Comparison of ENCODE assay signal across 10 cellular contexts in the genomic region with DNA sequence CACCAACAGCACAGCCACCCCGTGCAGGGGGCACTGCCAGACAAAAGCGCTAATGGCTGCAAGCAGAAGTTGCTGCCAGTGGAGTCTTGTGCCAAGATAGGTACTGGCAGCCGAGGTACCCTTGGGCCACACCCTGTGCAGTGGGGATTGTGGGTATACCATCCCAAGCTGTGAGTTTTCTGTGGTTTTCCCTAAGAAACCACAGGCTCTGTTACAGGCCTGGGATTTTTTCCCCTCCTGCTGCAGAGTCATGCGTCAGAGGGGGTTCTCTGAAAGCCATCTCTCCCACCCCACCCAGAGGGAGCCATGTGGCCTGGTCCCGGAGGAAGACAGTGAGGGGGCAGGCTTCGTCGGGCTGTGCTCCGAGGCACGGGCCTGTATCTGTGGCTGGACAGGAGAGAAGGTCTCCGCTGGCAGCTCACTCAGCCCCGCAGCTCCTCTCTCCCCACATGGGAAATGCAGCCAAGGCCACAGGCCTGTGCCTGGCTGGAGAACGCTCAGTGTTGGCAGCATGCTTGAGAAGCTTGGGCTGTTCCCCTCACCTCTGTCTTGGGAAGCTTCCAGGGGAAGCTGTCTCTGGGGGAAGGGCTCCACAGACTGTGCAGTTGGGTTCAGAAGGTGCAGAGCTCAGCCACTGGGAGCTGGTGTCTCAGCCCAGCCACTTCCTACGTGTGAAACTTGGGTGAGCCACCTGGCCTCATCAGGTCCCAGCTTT. TPM values are rescaled to one million over a fixed set of nuclear protein-coding genes. Genes with fewer than 3 reads are reported as not detected.
DNase-seq lines count a peak whose midpoint lies in the region; ATAC-seq and TF ChIP-seq lines count a peak whose summit lies in the region.
"Had no signal": no experiment of that assay in that cellular context is flagged by ENCODE, and none has a peak within 500 bp of the region (broad histone marks: within the 10 kb centered on the region; RNA-seq: fewer than 3 reads in every experiment).

No MANE protein-coding gene starts in this region.

- H3K9me3 ChIP-seq in left lung, result no peaks in the 10 kb centered on the region
- H3K9me3 ChIP-seq in transverse colon, result no peaks in the 10 kb centered on the region
- no peaks in the 10 kb centered on the region for H3K9me3 ChIP-seq in Peyer's patch
- H3K9me3 ChIP-seq: A549 had no signal

- TF ChIP-seq CTCF in astrocyte of the cerebellum (IDR thresholded peaks at IDR 0.05; ENCODE audit: low read depth, low read length, missing control alignments) (no peak), left lung (IDR thresholded peaks at IDR 0.05) (no peak), transverse colon (IDR thresholded peaks at IDR 0.05) (no peak), Peyer's patch (IDR thresholded peaks at IDR 0.05) (no peak)

- in situ Hi-C loops in astrocyte of the cerebellum (cut with HindIII; ENCODE audit: low sequenced_read_pairs), result loop anchor here (25.0 kb wide), 1 partner anchor 296 kb away; a partner anchor contains a TSS
- in situ Hi-C loops in transverse colon (cut with MboI; ENCODE audit: low pct_ligation_motif_present in 1 of 4, low pct_unique_long_range_greater_than_20kb in 1 of 4, low sequenced_read_pairs in 3 of 4), result no loop called here

- TF ChIP-seq EP300 in transverse colon (IDR thresholded peaks at IDR 0.05; ENCODE audit: low read depth), result no peak

- WGBS in transverse colon (ENCODE audit: low coverage in 1 of 2), 2 donors, result 45% methylated on average over 10 of the region's 13 CpGs; no CpG with 5 or more reads in 1 of the 2 donors

- peak; percentile 50 for ATAC-seq in left lung

- DNase-seq in NCI-H2171 treated with DMSO at 0.1 percent for 48 hours (lab: John Stamatoyannopoulos, UW), result peak; percentile 27
- no peak for DNase-seq in NCI-H2171 (lab: John Stamatoyannopoulos, UW)
- DNase-seq in astrocyte of the cerebellum (ENCODE audit: low read depth), result peak; percentile 87
- DNase-seq in left lung, result no peak
- no peak for DNase-seq in transverse colon
- DNase-seq in NCI-H69 (lab: John Stamatoyannopoulos, UW), result no peak
- no peak for DNase-seq in NCI-H2029 (lab: John Stamatoyannopoulos, UW)
- no peak for DNase-seq in Peyer's patch
- DNase-seq: T-helper 2 cell had no signal

- H3K4me3 ChIP-seq in astrocyte of the cerebellum (ENCODE audit: low read depth, low read length) (no peak overlapping the region), left lung (no peak overlapping the region), transverse colon (no peak overlapping the region), Peyer's patch (no peak overlapping the region)
- H3K4me3 ChIP-seq: A549 had no signal

- no peak overlapping the region for H3K27ac ChIP-seq in left lung
- H3K27ac ChIP-seq in transverse colon, result peak overlapping the region in 3 of 4 donors; percentile 17 to 57 (median 36)
- H3K27ac ChIP-seq in Peyer's patch, result no peak overlapping the region

- no peaks in the 10 kb centered on the region for H3K27me3 ChIP-seq in left lung
- H3K27me3 ChIP-seq in transverse colon, result no peaks in the 10 kb centered on the region
- H3K27me3 ChIP-seq in Peyer's patch, result no peaks in the 10 kb centered on the region

- intact Hi-C loops in left lung (cut with DNase I) (no loop called here), transverse colon (cut with DNase I; ENCODE audit: low total_unique reads) (no loop called here)

- no peak for TF ChIP-seq POLR2A in transverse colon (IDR thresholded peaks at IDR 0.05)
- no peak for TF ChIP-seq POLR2A in Peyer's patch (IDR thresholded peaks at IDR 0.05)

- H3K4me1 ChIP-seq in left lung, result peaks cover 0 to 8% of the 10 kb centered on the region in 2 donors
- peaks cover 0 to 10% (median 7%) of the 10 kb centered on the region in 4 donors for H3K4me1 ChIP-seq in transverse colon
- H3K4me1 ChIP-seq in Peyer's patch, result no peaks in the 10 kb centered on the region

- H3K36me3 ChIP-seq in left lung (no peaks in the 10 kb centered on the region), transverse colon (no peaks in the 10 kb centered on the region), Peyer's patch (no peaks in the 10 kb centered on the region)

RNA-seq across cellular contexts. Expression of a gene that starts 42.5 kb away (rescaled TPM):
- total RNA-seq in left lung (1 to 10 TPM; 1.3 to 3.8 TPM), transverse colon (1 to 10 TPM; 1.7 to 4.9 (median 2.1) TPM), Peyer's patch (10 to 100 TPM in 1 of 4 donors, 1 to 10 TPM in 3; 1.7 to 14.9 (median 5.8) TPM)

RNA-seq across cellular contexts. Expression of a gene that starts 54.0 kb away (rescaled TPM):
- total RNA-seq in left lung (10 to 100 TPM; 22.2 to 37.7 TPM), transverse colon (10 to 100 TPM; 14.5 to 42.3 (median 26.0) TPM), Peyer's patch (10 to 100 TPM in 3 of 4 donors, 1 to 10 TPM in 1; 5.8 to 44.7 (median 34.9) TPM)

Comparison
In these comparisons a context has a peak if more than half of its experiments do, and no peak if none do; other contexts are left out.
1. DNase-seq: peak in NCI-H2171 treated with DMSO at 0.1 percent for 48 hours (single experiment) and astrocyte of the cerebellum (single experiment); none in NCI-H2171 (single experiment), left lung (0 of 2), transverse colon (single experiment), NCI-H69 (single experiment), NCI-H2029 (single experiment) and Peyer's patch (0 of 3).
2. H3K27ac ChIP-seq: peak in transverse colon (3 of 4); none in left lung (0 of 2) and Peyer's patch (0 of 4).